25 cellular contexts compared by ENCODE assay signal in genomic region chr5:68946728-68947127, GRCh38.
"Had no signal": no experiment of that assay in that cellular context is flagged by ENCODE, and none has a peak within 500 bp of the region (broad histone marks: within the 10 kb centered on the region; RNA-seq: fewer than 3 reads in every experiment).

No MANE protein-coding gene starts in this region.

- DNase-seq: stimulated activated CD4-positive, alpha-beta T cell treated with anti-CD3 and anti-CD28 coated beads, Interleukin-2, amount 100 ng/mL, for 24 hours; stimulated activated CD4-positive, alpha-beta T cell treated with anti-CD3 and anti-CD28 coated beads, Interleukin-2, amount 100 ng/mL, for 48 hours; stimulated activated CD4-positive, alpha-beta T cell treated with anti-CD3 and anti-CD28 coated beads, Interleukin-4, amount 100 ng/mL, for 1 hour; stimulated activated CD4-positive, alpha-beta T cell treated with anti-CD3 and anti-CD28 coated beads, Interleukin-4, amount 100 ng/mL, for 24 hours; stimulated activated CD4-positive, alpha-beta T cell treated with anti-CD3 and anti-CD28 coated beads, Interleukin-4, amount 100 ng/mL, for 4 hours; stimulated activated CD8-positive, alpha-beta memory T cell treated with anti-CD3 and anti-CD28 coated beads, Interleukin-4, amount 100 ng/mL, for 48 hours; stimulated activated naive B cell treated with anti-CD40 and anti-IgM and Interleukin-4, amounts not matched to agents 10 μg/mL and 1 μg/mL and 100 μg/mL, for 72 hours; stimulated activated naive CD4-positive, alpha-beta T cell; stimulated activated naive CD4-positive, alpha-beta T cell treated with Interleukin-2 at 50 U/mL for 16 hours; stimulated activated naive CD8-positive, alpha-beta T cell treated with anti-CD3 and anti-CD28 coated beads, Interleukin-15, amount 100 ng/mL, for 72 hours; stimulated activated naive CD8-positive, alpha-beta T cell treated with anti-CD3 and anti-CD28 coated beads, Interleukin-15, Interleukin-2, amounts not matched to agents 100 U/mL and 50 U/mL, for 24 hours; stomach; substantia nigra; testis; thyroid gland; tibial artery; transverse colon; upper lobe of left lung; uterus had no signal

- ATAC-seq: stimulated activated effector memory CD8-positive, alpha-beta T cell treated with anti-CD3 and anti-CD28 coated beads, Interleukin-12 subunit alpha, Interleukin-12 subunit beta, amount 100 ng/mL, for 72 hours; stimulated activated memory B cell treated with anti-CD40 and anti-IgM and Interleukin-4, amounts not matched to agents 10 μg/mL and 1 μg/mL and 100 μg/mL, for 72 hours; stimulated activated naive B cell treated with anti-CD40 and anti-IgM and Interleukin-4, amounts not matched to agents 10 μg/mL and 1 μg/mL and 100 μg/mL, for 72 hours; stimulated activated naive CD8-positive, alpha-beta T cell treated with anti-CD3 and anti-CD28 coated beads, Interleukin-15, amount 100 ng/mL, for 72 hours; stimulated activated naive CD8-positive, alpha-beta T cell treated with anti-CD3 and anti-CD28 coated beads, Interleukin-15, Interleukin-2, amounts not matched to agents 100 U/mL and 50 U/mL, for 24 hours had no signal

- H3K4me1 ChIP-seq: transverse colon, uterus had no signal

- H3K4me3 ChIP-seq: stomach, suprapubic skin, testis, thoracic aorta, thyroid gland, tibial artery, tibial nerve, transverse colon, upper lobe of left lung, uterus, vagina had no signal

- H3K27me3 ChIP-seq: stomach, suprapubic skin, testis, thyroid gland, tibial artery, tibial nerve, transverse colon, upper lobe of left lung, uterus, vagina had no signal

- H3K36me3 ChIP-seq: stomach, suprapubic skin, thoracic aorta, thyroid gland, tibial artery, tibial nerve, transverse colon, upper lobe of left lung, uterus, vagina had no signal

- H3K9me3 ChIP-seq: stomach, suprapubic skin, testis, thoracic aorta, thyroid gland, tibial artery, tibial nerve, transverse colon, upper lobe of left lung, uterus, vagina had no signal

- H3K27ac ChIP-seq: stomach, suprapubic skin, thoracic aorta, thyroid gland, tibial artery, tibial nerve, transverse colon, upper lobe of left lung, uterus, vagina had no signal
